18 cellular contexts compared by ENCODE assay signal in genomic region chr14:101191086-101191881, GRCh38.
DNase-seq lines count a peak whose midpoint lies in the region; ATAC-seq and TF ChIP-seq lines count a peak whose summit lies in the region.
"Had no signal": no experiment of that assay in that cellular context is flagged by ENCODE, and none has a peak within 500 bp of the region (broad histone marks: within the 10 kb centered on the region; RNA-seq: fewer than 3 reads in every experiment).

No MANE protein-coding gene starts in this region.

- H2BK12ac ChIP-seq in neuronal stem cell (ENCODE audit: low read length), result no peak overlapping the region

- no peaks in the 10 kb centered on the region for H3K36me3 ChIP-seq in neuronal stem cell (replicated peaks in 1 of 2; ENCODE audit: control insufficient read depth in 2 of 2, insufficient read depth in 2 of 2, low read length in 2 of 2)
- no peaks in the 10 kb centered on the region for H3K36me3 ChIP-seq in suprapubic skin

- H3K27ac ChIP-seq in neuronal stem cell (replicated peaks; ENCODE audit: low read length) (no peak overlapping the region), suprapubic skin (no peak overlapping the region)
- H3K27ac ChIP-seq: 22Rv1, RWPE1 had no signal

- DNase-seq in NCI-H1417 (lab: John Stamatoyannopoulos, UW) (peak in 2 of 3 experiments; percentile 15 to 22), NCI-H1417 treated with DMSO at 0.1 percent for 48 hours (lab: John Stamatoyannopoulos, UW) (no peak), ecto neural progenitor cell (ENCODE audit: low spot score) (peak; percentile 18), neuronal stem cell (ENCODE audit: low spot score) (no peak), type B pancreatic cell (ENCODE audit: extremely low spot score, unreplicated experiment) (peak; percentile 48), suprapubic skin (ENCODE audit: low spot score in 2 of 2) (no peak)
- DNase-seq in activated effector memory CD4-positive, alpha-beta T cell treated with Interleukin-2 at 50 U/mL for 16 hours, result no peak
- DNase-seq: KBM-7, NCI-H146, NCI-H2081 treated with DMSO at 0.1 percent for 48 hours, NCI-H510A, NCI-H774 had no signal

- peak overlapping the region; percentile 26 for H2BK15ac ChIP-seq in neuronal stem cell (ENCODE audit: low read length)

- H3K36me3 Mint-ChIP-seq in type B pancreatic cell, result no peaks in the 10 kb centered on the region
- H3K36me3 Mint-ChIP-seq: CD8-positive, alpha-beta T cell had no signal

- peak overlapping the region; percentile 30 for H2AFZ ChIP-seq in neuronal stem cell (ENCODE audit: low read length)
- H2AFZ ChIP-seq: GM23338 had no signal

- no CpG with 5 or more reads among the region's 10 CpGs for WGBS in neuronal stem cell (ENCODE audit: extremely low coverage in 2 of 2, insufficient read length in 2 of 2, insufficient replicate concordance in 1 of 2), 2 donors
- 60% methylated on average over 8 of the region's 10 CpGs for WGBS in suprapubic skin

- H2BK5ac ChIP-seq in neuronal stem cell (ENCODE audit: low read length), result no peak overlapping the region

- no peak overlapping the region for H4K8ac ChIP-seq in neuronal stem cell (ENCODE audit: low read depth, low read length)

- no peak overlapping the region for H3K27ac Mint-ChIP-seq in type B pancreatic cell
- H3K27ac Mint-ChIP-seq: CD8-positive, alpha-beta T cell; GM23338 had no signal

- no peaks in the 10 kb centered on the region for H3K9me3 Mint-ChIP-seq in type B pancreatic cell
- H3K9me3 Mint-ChIP-seq: CD8-positive, alpha-beta T cell; GM23338 had no signal

- H3K4me1 ChIP-seq in neuronal stem cell (ENCODE audit: control insufficient read depth in 2 of 2, insufficient read depth in 1 of 2, low read depth in 1 of 2, low read length in 2 of 2) (peaks cover 11 to 22% of the 10 kb centered on the region in 2 donors), suprapubic skin (no peaks in the 10 kb centered on the region)

- H4K91ac ChIP-seq in neuronal stem cell (ENCODE audit: low read depth, low read length, poor library complexity), result no peak overlapping the region

- no peak for TF ChIP-seq POLR2A in suprapubic skin (IDR thresholded peaks at IDR 0.05)

- peaks cover 5% of the 10 kb centered on the region for H3K4me1 Mint-ChIP-seq in type B pancreatic cell (ENCODE audit: unreplicated experiment)

- no peak for TF ChIP-seq EP300 in suprapubic skin (IDR thresholded peaks at IDR 0.05)

- no peaks in the 10 kb centered on the region for H3K9me3 ChIP-seq in neuronal stem cell (replicated peaks in 1 of 2; ENCODE audit: control insufficient read depth in 2 of 2, insufficient read depth in 1 of 2, low read depth in 1 of 2, low read length in 2 of 2)
- H3K9me3 ChIP-seq in suprapubic skin, result no peaks in the 10 kb centered on the region

- ATAC-seq in GM18519 (IDR thresholded peaks at IDR 0.05; ENCODE audit: low FRiP score, unreplicated experiment), result no peak
- ATAC-seq: CD8-positive, alpha-beta T cell; GM23338; HCT116 had no signal

- H3K27me3 Mint-ChIP-seq in type B pancreatic cell, result peaks cover 10% of the 10 kb centered on the region

- no peak overlapping the region for H3K9ac ChIP-seq in neuronal stem cell (ENCODE audit: low read depth, low read length, poor library complexity)

- no peak overlapping the region for H3K23ac ChIP-seq in neuronal stem cell (ENCODE audit: low read depth, low read length, poor library complexity)

- H3K4me3 Mint-ChIP-seq in type B pancreatic cell, result no peak overlapping the region
- H3K4me3 Mint-ChIP-seq: CD8-positive, alpha-beta T cell; GM23338 had no signal

- H3K14ac ChIP-seq in neuronal stem cell (ENCODE audit: low read length), result no peak overlapping the region

- H2BK120ac ChIP-seq in neuronal stem cell (ENCODE audit: low read depth, low read length), result no peak overlapping the region

- H3K4me2 ChIP-seq in neuronal stem cell (ENCODE audit: insufficient read depth, low read length, poor library complexity, severe bottlenecking), result no peak overlapping the region
- H3K4me2 ChIP-seq: GM23338 had no signal

- TF ChIP-seq CTCF in type B pancreatic cell (conservative IDR thresholded peaks at IDR 0.05) (no peak), suprapubic skin (IDR thresholded peaks at IDR 0.05) (no peak)

- H3K27me3 ChIP-seq in neuronal stem cell (ENCODE audit: control insufficient read depth in 3 of 3, insufficient read depth in 3 of 3, low read depth in 1 of 3, low read length in 3 of 3) (no peaks in the 10 kb centered on the region), suprapubic skin (no peaks in the 10 kb centered on the region)

- H3K4me3 ChIP-seq in neuronal stem cell (ENCODE audit: low read length in 2 of 2) (no peak overlapping the region), suprapubic skin (no peak overlapping the region)
- H3K4me3 ChIP-seq: GM23338 had no signal

- H3K4ac ChIP-seq in neuronal stem cell (ENCODE audit: low read length), result no peak overlapping the region

- H3K18ac ChIP-seq in neuronal stem cell (ENCODE audit: low read length), result peak overlapping the region; percentile 49

- peak overlapping the region; percentile 44 for H2AK5ac ChIP-seq in neuronal stem cell (ENCODE audit: low read depth, low read length)

- H3K79me1 ChIP-seq in neuronal stem cell (ENCODE audit: low read depth, low read length), result no peaks in the 10 kb centered on the region

Comparison
In these comparisons a context has a peak if more than half of its experiments do, and no peak if none do; other contexts are left out.
1. DNase-seq: peak in NCI-H1417 (2 of 3), ecto neural progenitor cell (single experiment) and type B pancreatic cell (single experiment); none in NCI-H1417 treated with DMSO at 0.1 percent for 48 hours (single experiment), neuronal stem cell (single experiment), suprapubic skin (0 of 2) and activated effector memory CD4-positive, alpha-beta T cell treated with Interleukin-2 at 50 U/mL for 16 hours (single experiment).